Comparison of ENCODE assay signal across 1 cellular context in the genomic region with DNA sequence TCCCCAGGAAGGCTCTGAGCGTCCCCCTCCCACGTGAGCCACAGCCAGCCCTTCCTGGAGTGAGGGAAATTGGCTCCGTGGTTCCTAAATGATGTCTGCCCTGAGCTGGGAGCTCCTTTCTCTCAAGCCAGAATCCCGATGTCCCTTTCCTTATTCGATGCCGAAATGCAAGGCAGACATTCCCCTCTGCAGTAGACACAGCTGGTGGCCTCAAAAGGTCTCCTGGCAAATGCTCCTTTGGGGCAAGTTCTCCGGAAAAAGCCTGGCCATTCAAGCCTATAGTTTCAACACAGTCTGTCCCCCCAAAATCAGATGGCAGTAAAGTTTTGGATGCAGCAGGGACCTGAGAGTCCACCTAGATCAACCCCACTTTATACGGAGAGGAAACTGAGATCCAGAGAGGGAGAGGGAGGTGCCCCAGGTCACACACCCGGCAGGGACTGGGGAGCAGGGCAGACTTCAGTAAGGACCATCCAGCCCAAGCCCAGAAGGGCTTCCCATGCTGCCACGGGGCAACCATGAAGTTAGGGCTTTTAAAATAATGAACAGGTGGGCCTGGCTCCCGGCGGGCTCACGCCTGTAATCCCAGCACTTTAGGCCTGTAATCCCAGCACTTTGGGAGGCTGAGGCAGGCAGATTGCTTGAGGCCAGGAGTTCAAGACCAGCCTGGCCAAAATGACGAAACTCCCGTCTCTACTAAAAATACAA.
A peak's percentile ranks its signal among the peaks of the same experiment; 100 is the strongest.
TF ChIP-seq lines count a peak whose summit lies in the region.

No MANE protein-coding gene starts in this region.

TF ChIP-seq in HepG2, 621 proteins besides CTCF, POLR2A, EP300 and RAD21 (continues in another document):
- TF ChIP-seq, protein P1, sequence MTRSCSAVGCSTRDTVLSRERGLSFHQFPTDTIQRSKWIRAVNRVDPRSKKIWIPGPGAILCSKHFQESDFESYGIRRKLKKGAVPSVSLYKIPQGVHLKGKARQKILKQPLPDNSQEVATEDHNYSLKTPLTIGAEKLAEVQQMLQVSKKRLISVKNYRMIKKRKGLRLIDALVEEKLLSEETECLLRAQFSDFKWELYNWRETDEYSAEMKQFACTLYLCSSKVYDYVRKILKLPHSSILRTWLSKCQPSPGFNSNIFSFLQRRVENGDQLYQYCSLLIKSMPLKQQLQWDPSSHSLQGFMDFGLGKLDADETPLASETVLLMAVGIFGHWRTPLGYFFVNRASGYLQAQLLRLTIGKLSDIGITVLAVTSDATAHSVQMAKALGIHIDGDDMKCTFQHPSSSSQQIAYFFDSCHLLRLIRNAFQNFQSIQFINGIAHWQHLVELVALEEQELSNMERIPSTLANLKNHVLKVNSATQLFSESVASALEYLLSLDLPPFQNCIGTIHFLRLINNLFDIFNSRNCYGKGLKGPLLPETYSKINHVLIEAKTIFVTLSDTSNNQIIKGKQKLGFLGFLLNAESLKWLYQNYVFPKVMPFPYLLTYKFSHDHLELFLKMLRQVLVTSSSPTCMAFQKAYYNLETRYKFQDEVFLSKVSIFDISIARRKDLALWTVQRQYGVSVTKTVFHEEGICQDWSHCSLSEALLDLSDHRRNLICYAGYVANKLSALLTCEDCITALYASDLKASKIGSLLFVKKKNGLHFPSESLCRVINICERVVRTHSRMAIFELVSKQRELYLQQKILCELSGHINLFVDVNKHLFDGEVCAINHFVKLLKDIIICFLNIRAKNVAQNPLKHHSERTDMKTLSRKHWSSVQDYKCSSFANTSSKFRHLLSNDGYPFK (CRISPR knock-in tag; IDR thresholded peaks at IDR 0.05; ENCODE audit: borderline replicate concordance) = no peak
- TF ChIP-seq, protein P2, sequence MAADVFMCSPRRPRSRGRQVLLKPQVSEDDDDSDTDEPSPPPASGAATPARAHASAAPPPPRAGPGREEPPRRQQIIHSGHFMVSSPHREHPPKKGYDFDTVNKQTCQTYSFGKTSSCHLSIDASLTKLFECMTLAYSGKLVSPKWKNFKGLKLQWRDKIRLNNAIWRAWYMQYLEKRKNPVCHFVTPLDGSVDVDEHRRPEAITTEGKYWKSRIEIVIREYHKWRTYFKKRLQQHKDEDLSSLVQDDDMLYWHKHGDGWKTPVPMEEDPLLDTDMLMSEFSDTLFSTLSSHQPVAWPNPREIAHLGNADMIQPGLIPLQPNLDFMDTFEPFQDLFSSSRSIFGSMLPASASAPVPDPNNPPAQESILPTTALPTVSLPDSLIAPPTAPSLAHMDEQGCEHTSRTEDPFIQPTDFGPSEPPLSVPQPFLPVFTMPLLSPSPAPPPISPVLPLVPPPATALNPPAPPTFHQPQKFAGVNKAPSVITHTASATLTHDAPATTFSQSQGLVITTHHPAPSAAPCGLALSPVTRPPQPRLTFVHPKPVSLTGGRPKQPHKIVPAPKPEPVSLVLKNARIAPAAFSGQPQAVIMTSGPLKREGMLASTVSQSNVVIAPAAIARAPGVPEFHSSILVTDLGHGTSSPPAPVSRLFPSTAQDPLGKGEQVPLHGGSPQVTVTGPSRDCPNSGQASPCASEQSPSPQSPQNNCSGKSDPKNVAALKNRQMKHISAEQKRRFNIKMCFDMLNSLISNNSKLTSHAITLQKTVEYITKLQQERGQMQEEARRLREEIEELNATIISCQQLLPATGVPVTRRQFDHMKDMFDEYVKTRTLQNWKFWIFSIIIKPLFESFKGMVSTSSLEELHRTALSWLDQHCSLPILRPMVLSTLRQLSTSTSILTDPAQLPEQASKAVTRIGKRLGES (CRISPR knock-in tag; IDR thresholded peaks at IDR 0.05; ENCODE audit: borderline replicate concordance) = no peak
- no peak for TF ChIP-seq KDM4B (CRISPR knock-in tag; IDR thresholded peaks at IDR 0.05)
- TF ChIP-seq TOPORS (CRISPR knock-in tag; IDR thresholded peaks at IDR 0.05) = 0 out of 2 replicates have a peak, but pooled peaks have one; percentile 38
- no peak for TF ChIP-seq JARID2 (CRISPR knock-in tag; IDR thresholded peaks at IDR 0.05; ENCODE audit: insufficient replicate concordance)
- TF ChIP-seq GTF2F1 (IDR thresholded peaks at IDR 0.05; ENCODE audit: low read length) = no peak
- no peak for TF ChIP-seq JDP2 (CRISPR knock-in tag; IDR thresholded peaks at IDR 0.05; ENCODE audit: borderline replicate concordance)
- TF ChIP-seq NFE2L2 (IDR thresholded peaks at IDR 0.05; ENCODE audit: low read length) = no peak
- TF ChIP-seq, protein P3, sequence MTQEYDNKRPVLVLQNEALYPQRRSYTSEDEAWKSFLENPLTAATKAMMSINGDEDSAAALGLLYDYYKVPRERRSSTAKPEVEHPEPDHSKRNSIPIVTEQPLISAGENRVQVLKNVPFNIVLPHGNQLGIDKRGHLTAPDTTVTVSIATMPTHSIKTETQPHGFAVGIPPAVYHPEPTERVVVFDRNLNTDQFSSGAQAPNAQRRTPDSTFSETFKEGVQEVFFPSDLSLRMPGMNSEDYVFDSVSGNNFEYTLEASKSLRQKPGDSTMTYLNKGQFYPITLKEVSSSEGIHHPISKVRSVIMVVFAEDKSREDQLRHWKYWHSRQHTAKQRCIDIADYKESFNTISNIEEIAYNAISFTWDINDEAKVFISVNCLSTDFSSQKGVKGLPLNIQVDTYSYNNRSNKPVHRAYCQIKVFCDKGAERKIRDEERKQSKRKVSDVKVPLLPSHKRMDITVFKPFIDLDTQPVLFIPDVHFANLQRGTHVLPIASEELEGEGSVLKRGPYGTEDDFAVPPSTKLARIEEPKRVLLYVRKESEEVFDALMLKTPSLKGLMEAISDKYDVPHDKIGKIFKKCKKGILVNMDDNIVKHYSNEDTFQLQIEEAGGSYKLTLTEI (CRISPR knock-in tag; conservative IDR thresholded peaks at IDR 0.05) = no peak
- TF ChIP-seq, protein P4, sequence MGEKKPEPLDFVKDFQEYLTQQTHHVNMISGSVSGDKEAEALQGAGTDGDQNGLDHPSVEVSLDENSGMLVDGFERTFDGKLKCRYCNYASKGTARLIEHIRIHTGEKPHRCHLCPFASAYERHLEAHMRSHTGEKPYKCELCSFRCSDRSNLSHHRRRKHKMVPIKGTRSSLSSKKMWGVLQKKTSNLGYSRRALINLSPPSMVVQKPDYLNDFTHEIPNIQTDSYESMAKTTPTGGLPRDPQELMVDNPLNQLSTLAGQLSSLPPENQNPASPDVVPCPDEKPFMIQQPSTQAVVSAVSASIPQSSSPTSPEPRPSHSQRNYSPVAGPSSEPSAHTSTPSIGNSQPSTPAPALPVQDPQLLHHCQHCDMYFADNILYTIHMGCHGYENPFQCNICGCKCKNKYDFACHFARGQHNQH (CRISPR knock-in tag; IDR thresholded peaks at IDR 0.05) = no peak
- no peak for TF ChIP-seq POLR2AphosphoS2 (IDR thresholded peaks at IDR 0.05; ENCODE audit: low read depth, low read length)
- TF ChIP-seq TOE1 (CRISPR knock-in tag; IDR thresholded peaks at IDR 0.05) = no peak
- TF ChIP-seq BCL6 (CRISPR knock-in tag; IDR thresholded peaks at IDR 0.05) = no peak
- TF ChIP-seq ZNF773 (CRISPR knock-in tag; IDR thresholded peaks at IDR 0.05; ENCODE audit: borderline replicate concordance) = no peak
- TF ChIP-seq EED (CRISPR knock-in tag; IDR thresholded peaks at IDR 0.05) = 0 out of 2 replicates have a peak, but pooled peaks have one; percentile 11
- TF ChIP-seq NCOA5 (CRISPR knock-in tag; IDR thresholded peaks at IDR 0.05) = no peak
- TF ChIP-seq, protein P5, sequence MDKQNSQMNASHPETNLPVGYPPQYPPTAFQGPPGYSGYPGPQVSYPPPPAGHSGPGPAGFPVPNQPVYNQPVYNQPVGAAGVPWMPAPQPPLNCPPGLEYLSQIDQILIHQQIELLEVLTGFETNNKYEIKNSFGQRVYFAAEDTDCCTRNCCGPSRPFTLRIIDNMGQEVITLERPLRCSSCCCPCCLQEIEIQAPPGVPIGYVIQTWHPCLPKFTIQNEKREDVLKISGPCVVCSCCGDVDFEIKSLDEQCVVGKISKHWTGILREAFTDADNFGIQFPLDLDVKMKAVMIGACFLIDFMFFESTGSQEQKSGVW (CRISPR knock-in tag; IDR thresholded peaks at IDR 0.05; ENCODE audit: borderline replicate concordance) = no peak
- TF ChIP-seq, protein P6, sequence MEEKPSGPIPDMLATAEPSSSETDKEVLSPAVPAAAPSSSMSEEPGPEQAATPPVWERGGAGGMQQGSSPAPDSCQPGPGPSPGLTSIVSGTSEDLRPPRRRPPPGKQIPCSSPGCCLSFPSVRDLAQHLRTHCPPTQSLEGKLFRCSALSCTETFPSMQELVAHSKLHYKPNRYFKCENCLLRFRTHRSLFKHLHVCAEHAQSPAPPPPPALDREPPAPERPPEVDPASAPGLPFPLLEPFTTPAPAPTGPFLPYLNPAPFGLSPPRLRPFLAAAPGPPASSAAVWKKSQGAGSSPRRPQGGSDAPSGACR (CRISPR knock-in tag; IDR thresholded peaks at IDR 0.05) = no peak
- TF ChIP-seq MYC (CRISPR knock-in tag; IDR thresholded peaks at IDR 0.05; ENCODE audit: borderline replicate concordance) = no peak
- no peak for TF ChIP-seq ZNF20 (CRISPR knock-in tag; IDR thresholded peaks at IDR 0.05)
- no peak for TF ChIP-seq HDAC1 (CRISPR knock-in tag; IDR thresholded peaks at IDR 0.05)
- TF ChIP-seq YEATS4 (CRISPR knock-in tag; IDR thresholded peaks at IDR 0.05; ENCODE audit: borderline replicate concordance) = no peak
- TF ChIP-seq ZNF354B (CRISPR knock-in tag; IDR thresholded peaks at IDR 0.05) = no peak
- peak; percentile 40; the same call in 1 of the 2 replicates for TF ChIP-seq KDM2A (CRISPR knock-in tag; IDR thresholded peaks at IDR 0.05; ENCODE audit: borderline replicate concordance, low read depth)
- TF ChIP-seq, protein P7, sequence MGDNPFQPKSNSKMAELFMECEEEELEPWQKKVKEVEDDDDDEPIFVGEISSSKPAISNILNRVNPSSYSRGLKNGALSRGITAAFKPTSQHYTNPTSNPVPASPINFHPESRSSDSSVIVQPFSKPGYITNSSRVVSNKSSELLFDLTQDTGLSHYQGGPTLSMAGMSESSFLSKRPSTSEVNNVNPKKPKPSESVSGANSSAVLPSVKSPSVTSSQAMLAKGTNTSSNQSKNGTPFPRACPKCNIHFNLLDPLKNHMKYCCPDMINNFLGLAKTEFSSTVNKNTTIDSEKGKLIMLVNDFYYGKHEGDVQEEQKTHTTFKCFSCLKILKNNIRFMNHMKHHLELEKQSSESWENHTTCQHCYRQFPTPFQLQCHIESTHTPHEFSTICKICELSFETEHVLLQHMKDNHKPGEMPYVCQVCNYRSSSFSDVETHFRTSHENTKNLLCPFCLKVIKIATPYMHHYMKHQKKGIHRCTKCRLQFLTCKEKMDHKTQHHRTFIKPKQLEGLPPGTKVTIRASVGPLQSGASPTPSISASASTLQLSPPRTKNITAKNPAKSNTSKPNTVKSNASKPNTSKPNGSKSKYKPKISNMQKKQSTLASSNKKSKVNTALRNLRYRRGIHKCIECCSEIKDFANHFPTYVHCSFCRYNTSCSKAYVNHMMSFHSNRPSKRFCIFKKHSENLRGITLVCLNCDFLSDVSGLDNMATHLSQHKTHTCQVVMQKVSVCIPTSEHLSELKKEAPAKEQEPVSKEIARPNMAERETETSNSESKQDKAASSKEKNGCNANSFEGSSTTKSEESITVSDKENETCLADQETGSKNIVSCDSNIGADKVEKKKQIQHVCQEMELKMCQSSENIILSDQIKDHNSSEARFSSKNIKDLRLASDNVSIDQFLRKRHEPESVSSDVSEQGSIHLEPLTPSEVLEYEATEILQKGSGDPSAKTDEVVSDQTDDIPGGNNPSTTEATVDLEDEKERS (CRISPR knock-in tag; IDR thresholded peaks at IDR 0.05) = no peak
- TF ChIP-seq ZNF17 (CRISPR knock-in tag; IDR thresholded peaks at IDR 0.05) = no peak
- TF ChIP-seq, protein P8, sequence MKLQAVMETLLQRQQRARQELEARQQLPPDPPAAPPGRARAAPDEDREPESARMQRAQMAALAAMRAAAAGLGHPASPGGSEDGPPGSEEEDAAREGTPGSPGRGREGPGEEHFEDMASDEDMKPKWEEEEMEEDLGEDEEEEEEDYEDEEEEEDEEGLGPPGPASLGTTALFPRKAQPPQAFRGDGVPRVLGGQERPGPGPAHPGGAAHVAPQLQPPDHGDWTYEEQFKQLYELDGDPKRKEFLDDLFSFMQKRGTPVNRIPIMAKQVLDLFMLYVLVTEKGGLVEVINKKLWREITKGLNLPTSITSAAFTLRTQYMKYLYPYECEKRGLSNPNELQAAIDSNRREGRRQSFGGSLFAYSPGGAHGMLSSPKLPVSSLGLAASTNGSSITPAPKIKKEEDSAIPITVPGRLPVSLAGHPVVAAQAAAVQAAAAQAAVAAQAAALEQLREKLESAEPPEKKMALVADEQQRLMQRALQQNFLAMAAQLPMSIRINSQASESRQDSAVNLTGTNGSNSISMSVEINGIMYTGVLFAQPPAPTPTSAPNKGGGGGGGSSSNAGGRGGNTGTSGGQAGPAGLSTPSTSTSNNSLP (IDR thresholded peaks at IDR 0.05; ENCODE audit: low read depth, low read length) = no peak
- no peak for TF ChIP-seq PAWR (CRISPR knock-in tag; IDR thresholded peaks at IDR 0.05; ENCODE audit: borderline replicate concordance)
- TF ChIP-seq ZBTB8A (CRISPR knock-in tag; IDR thresholded peaks at IDR 0.05; ENCODE audit: borderline replicate concordance, low read depth) = no peak
- TF ChIP-seq SIN3B (IDR thresholded peaks at IDR 0.05; ENCODE audit: low read length) = no peak
- TF ChIP-seq, protein P9, sequence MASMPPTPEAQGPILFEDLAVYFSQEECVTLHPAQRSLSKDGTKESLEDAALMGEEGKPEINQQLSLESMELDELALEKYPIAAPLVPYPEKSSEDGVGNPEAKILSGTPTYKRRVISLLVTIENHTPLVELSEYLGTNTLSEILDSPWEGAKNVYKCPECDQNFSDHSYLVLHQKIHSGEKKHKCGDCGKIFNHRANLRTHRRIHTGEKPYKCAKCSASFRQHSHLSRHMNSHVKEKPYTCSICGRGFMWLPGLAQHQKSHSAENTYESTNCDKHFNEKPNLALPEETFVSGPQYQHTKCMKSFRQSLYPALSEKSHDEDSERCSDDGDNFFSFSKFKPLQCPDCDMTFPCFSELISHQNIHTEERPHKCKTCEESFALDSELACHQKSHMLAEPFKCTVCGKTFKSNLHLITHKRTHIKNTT (CRISPR knock-in tag; IDR thresholded peaks at IDR 0.05) = no peak
- no peak for TF ChIP-seq ETV5 (CRISPR knock-in tag; IDR thresholded peaks at IDR 0.05; ENCODE audit: borderline replicate concordance)
- TF ChIP-seq, protein P10, sequence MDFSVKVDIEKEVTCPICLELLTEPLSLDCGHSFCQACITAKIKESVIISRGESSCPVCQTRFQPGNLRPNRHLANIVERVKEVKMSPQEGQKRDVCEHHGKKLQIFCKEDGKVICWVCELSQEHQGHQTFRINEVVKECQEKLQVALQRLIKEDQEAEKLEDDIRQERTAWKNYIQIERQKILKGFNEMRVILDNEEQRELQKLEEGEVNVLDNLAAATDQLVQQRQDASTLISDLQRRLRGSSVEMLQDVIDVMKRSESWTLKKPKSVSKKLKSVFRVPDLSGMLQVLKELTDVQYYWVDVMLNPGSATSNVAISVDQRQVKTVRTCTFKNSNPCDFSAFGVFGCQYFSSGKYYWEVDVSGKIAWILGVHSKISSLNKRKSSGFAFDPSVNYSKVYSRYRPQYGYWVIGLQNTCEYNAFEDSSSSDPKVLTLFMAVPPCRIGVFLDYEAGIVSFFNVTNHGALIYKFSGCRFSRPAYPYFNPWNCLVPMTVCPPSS (IDR thresholded peaks at IDR 0.05) = no peak
- no peak for TF ChIP-seq KLF13 (CRISPR knock-in tag; IDR thresholded peaks at IDR 0.05)
- TF ChIP-seq, protein P11, sequence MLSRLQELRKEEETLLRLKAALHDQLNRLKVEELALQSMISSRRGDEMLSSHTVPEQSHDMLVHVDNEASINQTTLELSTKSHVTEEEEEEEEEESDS (CRISPR knock-in tag; IDR thresholded peaks at IDR 0.05; ENCODE audit: borderline replicate concordance) = 0 out of 2 replicates have a peak, but pooled peaks have one; percentile 7
